In the genomic region with DNA sequence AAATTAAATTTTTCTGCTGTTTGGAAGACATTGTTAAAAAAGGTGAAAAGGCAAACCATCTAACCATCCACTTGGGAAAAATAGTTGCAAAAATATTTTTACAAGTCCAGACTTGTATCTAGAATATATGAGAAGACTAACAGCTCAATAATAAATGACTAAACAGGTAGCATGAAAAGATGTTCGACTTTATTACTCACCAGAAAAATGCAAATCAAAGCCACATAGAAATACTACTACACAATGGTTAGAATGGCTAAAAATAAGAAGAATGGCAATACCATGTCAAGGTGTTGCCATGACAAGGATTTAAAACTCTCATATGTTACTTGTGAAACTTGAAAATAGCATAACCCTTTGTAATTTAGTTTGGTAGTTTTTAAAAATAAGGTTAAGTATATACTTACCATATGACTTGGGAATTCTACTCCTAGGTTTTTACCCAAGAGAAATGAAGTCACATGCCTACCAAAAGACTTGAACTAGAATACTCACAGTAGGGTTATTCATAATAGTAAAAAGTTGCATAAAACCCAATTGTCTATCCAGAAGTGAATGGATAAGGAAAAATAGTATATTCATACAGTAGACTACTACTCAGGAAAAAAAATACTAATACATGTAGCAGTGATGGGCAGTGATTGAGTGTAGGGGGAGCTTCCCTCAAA, we compare ENCODE assay signal across 28 cellular contexts.
DNase-seq lines count a peak whose midpoint lies in the region; ATAC-seq and TF ChIP-seq lines count a peak whose summit lies in the region.
"Had no signal": no experiment of that assay in that cellular context is flagged by ENCODE, and none has a peak within 500 bp of the region (broad histone marks: within the 10 kb centered on the region; RNA-seq: fewer than 3 reads in every experiment).

No MANE protein-coding gene starts in this region.

- DNase-seq in epithelial cell of esophagus (ENCODE audit: low read depth) (peak; percentile 80), esophagus muscularis mucosa (ENCODE audit: extremely low spot score) (no peak), H4 (ENCODE audit: low spot score) (no peak)
- DNase-seq: activated CD4-positive, alpha-beta T cell treated with anti-CD3 and anti-CD28 coated beads, Interleukin-2, amount 50 U/mL, for 48 hours; activated gamma-delta T cell; activated T-cell treated with anti-CD3 and anti-CD28 coated beads for 4 hours; Caco-2; DND-41; heart right ventricle; KG1; naive thymus-derived CD4-positive, alpha-beta T cell; NCI-H2171; NCI-H69; occipital lobe; small intestine; T1000; testis; uterus had no signal

- 95% methylated on average over 1 of the region's 1 CpG for WGBS in esophagus muscularis mucosa

- peaks cover 0 to 25% (median 5%) of the 10 kb centered on the region in 4 donors for H3K36me3 ChIP-seq in esophagus muscularis mucosa
- H3K36me3 ChIP-seq: uterus had no signal

- no peaks in the 10 kb centered on the region for H3K9me3 ChIP-seq in esophagus muscularis mucosa
- H3K9me3 ChIP-seq: Caco-2, testis, uterus had no signal

- TF ChIP-seq POLR2A in esophagus muscularis mucosa (IDR thresholded peaks at IDR 0.05; ENCODE audit: low read depth), result no peak

- no peak for TF ChIP-seq CTCF in epithelial cell of esophagus (IDR thresholded peaks at IDR 0.05; ENCODE audit: insufficient read depth, low read depth, low read length, missing control alignments)
- TF ChIP-seq CTCF in esophagus muscularis mucosa (IDR thresholded peaks at IDR 0.05), result no peak

- H3K4me3 ChIP-seq in epithelial cell of esophagus (ENCODE audit: low read length), result no peak overlapping the region
- H3K4me3 ChIP-seq in esophagus muscularis mucosa, result no peak overlapping the region
- H3K4me3 ChIP-seq: BLaER1 treated with 17β-estradiol and CSF1 and Interleukin-3, amounts not matched to agents 10 nM and 100 nM; heart right ventricle; testis; uterus had no signal

- H3K27ac ChIP-seq in esophagus muscularis mucosa (replicated peaks in 1 of 4), result no peak overlapping the region
- H3K27ac ChIP-seq: BLaER1 treated with 17β-estradiol and CSF1 and Interleukin-3, amounts not matched to agents 10 nM and 100 nM; heart right ventricle; testis; uterus had no signal

- intact Hi-C loops in esophagus muscularis mucosa (cut with DNase I), result no loop called here

- ATAC-seq in GM18520 (IDR thresholded peaks at IDR 0.05; ENCODE audit: unreplicated experiment) (peak; percentile 76), GM21717 (IDR thresholded peaks at IDR 0.05; ENCODE audit: unreplicated experiment) (peak; percentile 64), HG03432 (IDR thresholded peaks at IDR 0.05; ENCODE audit: unreplicated experiment) (peak; percentile 82), GM18873 (IDR thresholded peaks at IDR 0.05; ENCODE audit: low FRiP score, unreplicated experiment) (no peak), GM21825 (IDR thresholded peaks at IDR 0.05; ENCODE audit: unreplicated experiment) (no peak)
- ATAC-seq: HCT116; heart right ventricle; naive thymus-derived CD4-positive, alpha-beta T cell; Right ventricle myocardium inferior; stimulated activated memory B cell treated with anti-CD40 and anti-IgM and Interleukin-4, amounts not matched to agents 10 μg/mL and 1 μg/mL and 100 μg/mL, for 72 hours; WTC11 had no signal

- no peak for TF ChIP-seq EP300 in esophagus muscularis mucosa (IDR thresholded peaks at IDR 0.05)

- no peaks in the 10 kb centered on the region for H3K27me3 ChIP-seq in esophagus muscularis mucosa
- H3K27me3 ChIP-seq: BLaER1 treated with 17β-estradiol and CSF1 and Interleukin-3, amounts not matched to agents 10 nM and 100 nM; heart right ventricle; testis; uterus had no signal

- H3K4me1 ChIP-seq in esophagus muscularis mucosa, result no peaks in the 10 kb centered on the region
- H3K4me1 ChIP-seq: BLaER1 treated with 17β-estradiol and CSF1 and Interleukin-3, amounts not matched to agents 10 nM and 100 nM; Caco-2; heart right ventricle; testis; uterus had no signal

Comparison
In these comparisons a context has a peak if more than half of its experiments do, and no peak if none do; other contexts are left out.
1. ATAC-seq: peak in GM18520 (single experiment), GM21717 (single experiment) and HG03432 (single experiment); none in GM18873 (single experiment) and GM21825 (single experiment).